In the genomic region with DNA sequence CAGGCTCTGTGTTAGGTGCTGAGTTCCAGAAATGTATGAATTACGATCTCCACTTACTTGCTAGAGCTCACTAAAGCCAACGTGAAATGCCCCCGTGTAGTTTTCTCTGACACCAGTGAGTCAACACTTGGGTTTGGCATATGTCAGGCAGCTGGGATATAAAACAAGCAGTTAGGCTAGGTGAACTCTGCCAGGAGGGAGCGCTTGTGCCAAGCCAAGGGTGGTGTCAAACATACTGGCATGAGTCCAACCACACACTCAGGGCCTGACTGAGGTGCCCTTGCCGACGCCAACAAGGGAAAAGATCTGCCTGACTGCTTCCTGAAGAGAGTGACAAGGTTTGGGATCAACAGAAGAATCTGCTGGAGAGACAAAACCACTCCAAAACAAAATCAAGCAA, we compare ENCODE assay signal across 9 cellular contexts.
DNase-seq lines count a peak whose midpoint lies in the region; ATAC-seq and TF ChIP-seq lines count a peak whose summit lies in the region.
"Had no signal": no experiment of that assay in that cellular context is flagged by ENCODE, and none has a peak within 500 bp of the region (broad histone marks: within the 10 kb centered on the region; RNA-seq: fewer than 3 reads in every experiment).

No MANE protein-coding gene starts in this region.

- peak; percentile 39 for ATAC-seq in lung (ENCODE audit: insufficient read depth, low FRiP score)
- ATAC-seq: CD8-positive, alpha-beta T cell had no signal

- TF ChIP-seq CTCF in brain (conservative IDR thresholded peaks at IDR 0.05), result no peak
- TF ChIP-seq CTCF in lung (IDR thresholded peaks at IDR 0.05; ENCODE audit: control extremely low read depth, extremely low read depth), result no peak
- TF ChIP-seq CTCF in coronary artery (IDR thresholded peaks at IDR 0.05), result no peak

- H3K9me3 Mint-ChIP-seq in brain, result peaks cover 0 to 5% (median 0%) of the 10 kb centered on the region in 5 experiments
- H3K9me3 Mint-ChIP-seq: CD8-positive, alpha-beta T cell had no signal

- H3K36me3 ChIP-seq in lung (ENCODE audit: control insufficient read depth in 2 of 2, insufficient read depth in 2 of 2, low read length in 2 of 2), result no peaks in the 10 kb centered on the region

- H3K4me3 ChIP-seq in lung (no peak overlapping the region), coronary artery (no peak overlapping the region)

- H3K36me3 Mint-ChIP-seq in brain, result peaks cover 36% of the 10 kb centered on the region
- H3K36me3 Mint-ChIP-seq: CD8-positive, alpha-beta T cell had no signal

- H3K4me3 Mint-ChIP-seq in brain, result no peak overlapping the region
- H3K4me3 Mint-ChIP-seq: CD8-positive, alpha-beta T cell had no signal

- DNase-seq in DMS153 treated with DMSO at 0.1 percent for 48 hours (lab: John Stamatoyannopoulos, UW; ENCODE audit: unreplicated experiment) (peak; percentile 90), NCI-H2107 (lab: John Stamatoyannopoulos, UW) (peak; percentile 39), lung (ENCODE audit: low spot score) (peak; percentile 83), coronary artery (ENCODE audit: low spot score) (no peak), KG1 (lab: John Stamatoyannopoulos, UW) (no peak), ecto neural progenitor cell (ENCODE audit: low spot score) (no peak)
- no peak for DNase-seq in stimulated activated CD8-positive, alpha-beta memory T cell treated with anti-CD3 and anti-CD28 coated beads, Interleukin-4, amount 100 ng/mL, for 48 hours
- DNase-seq: CD8-positive, alpha-beta T cell had no signal

- no peaks in the 10 kb centered on the region for H3K27me3 ChIP-seq in lung (ENCODE audit: control insufficient read depth, insufficient read depth)

- WGBS in lung, 2 donors, result 54 to 64% methylated on average over 6 of the region's 6 CpGs

- H3K4me1 ChIP-seq in lung (ENCODE audit: control insufficient read depth in 2 of 2, insufficient read depth in 2 of 2, low read length in 2 of 2), result peaks cover 2 to 6% of the 10 kb centered on the region in 2 donors

- H3K4me1 Mint-ChIP-seq in brain, result peaks cover 24% of the 10 kb centered on the region

- peak overlapping the region in 1 of 2 donors; percentile 67 for H3K27ac ChIP-seq in lung (ENCODE audit: low read depth in 1 of 2, low read length in 1 of 2)
- no peak overlapping the region for H3K27ac ChIP-seq in coronary artery

- H3K27ac Mint-ChIP-seq in brain, result peak overlapping the region in 4 of 5 experiments; percentile 38 to 87 (median 47)
- H3K27ac Mint-ChIP-seq: CD8-positive, alpha-beta T cell had no signal

- no peaks in the 10 kb centered on the region for H3K9me3 ChIP-seq in lung (ENCODE audit: control insufficient read depth in 2 of 2, insufficient read depth in 1 of 2, low read length in 1 of 2)

- H3K27me3 Mint-ChIP-seq in brain, result no peaks in the 10 kb centered on the region

Comparison
In these comparisons a context has a peak if more than half of its experiments do, and no peak if none do; other contexts are left out.
1. DNase-seq: peak in DMS153 treated with DMSO at 0.1 percent for 48 hours (single experiment), NCI-H2107 (single experiment) and lung (single experiment); none in coronary artery (single experiment), KG1 (single experiment), stimulated activated CD8-positive, alpha-beta memory T cell treated with anti-CD3 and anti-CD28 coated beads, Interleukin-4, amount 100 ng/mL, for 48 hours (single experiment) and ecto neural progenitor cell (single experiment).